In genomic region chr3:136624894-136625815, GRCh38 we compare ENCODE assay signal across 13 cellular contexts.
A peak's percentile ranks its signal among the peaks of the same experiment; 100 is the strongest.
DNase-seq lines count a peak whose midpoint lies in the region; ATAC-seq and TF ChIP-seq lines count a peak whose summit lies in the region.
"Had no signal": no experiment of that assay in that cellular context is flagged by ENCODE, and none has a peak within 500 bp of the region (broad histone marks: within the 10 kb centered on the region; RNA-seq: fewer than 3 reads in every experiment).

No MANE protein-coding gene starts in this region.

- no peaks in the 10 kb centered on the region for H3K27me3 Mint-ChIP-seq in CD4-positive, alpha-beta memory T cell
- H3K27me3 Mint-ChIP-seq: CD4-positive, alpha-beta T cell; natural killer cell treated with Interleukin-12 subunit alpha and Interleukin-12 subunit beta and Interleukin-15 and Interleukin-18, amount 100 ng/mL, for 72 hours had no signal

- H3K27ac ChIP-seq in CD4-positive, alpha-beta memory T cell (ENCODE audit: low read depth, low read length): no peak overlapping the region

- H3K4me3 Mint-ChIP-seq in CD4-positive, alpha-beta memory T cell: no peak overlapping the region
- H3K4me3 Mint-ChIP-seq: CD4-positive, alpha-beta T cell; natural killer cell treated with Interleukin-12 subunit alpha and Interleukin-12 subunit beta and Interleukin-15 and Interleukin-18, amount 100 ng/mL, for 72 hours had no signal

- DNase-seq in Daoy (ENCODE audit: low read depth) (peak; percentile 21), M059J (ENCODE audit: low read depth) (peak; percentile 81), dermis blood vessel endothelial cell (peak; percentile 34), mucosa of descending colon (peak in 1 of 3 donors; percentile 67), NCI-H345 treated with DMSO at 0.1 percent for 48 hours (lab: John Stamatoyannopoulos, UW; ENCODE audit: unreplicated experiment) (no peak)
- DNase-seq in activated CD8-positive, alpha-beta memory T cell treated with anti-CD3 and anti-CD28 coated beads, Interleukin-2, amount 50 U/mL, for 48 hours: no peak
- no peak for DNase-seq in CD4-positive, alpha-beta memory T cell
- DNase-seq: activated effector memory CD4-positive, alpha-beta T cell treated with anti-CD3 and anti-CD28 coated beads, Interleukin-2, amount 50 U/mL, for 16 hours; CD4-positive, alpha-beta T cell; erythroblast; NCI-H2081 had no signal

- intact Hi-C loops in mucosa of descending colon (cut with DNase I, micrococcal nuclease): no loop called here
- intact Hi-C loops in CD4-positive, alpha-beta memory T cell (cut with micrococcal nuclease): no loop called here

- peaks cover 17 to 40% (median 22%) of the 10 kb centered on the region in 4 donors for H3K4me1 Mint-ChIP-seq in CD4-positive, alpha-beta memory T cell

- H3K9me3 Mint-ChIP-seq in CD4-positive, alpha-beta memory T cell: peaks cover 0 to 2% (median 0%) of the 10 kb centered on the region in 8 donors

- H3K36me3 Mint-ChIP-seq in CD4-positive, alpha-beta memory T cell: peaks cover 34 to 54% of the 10 kb centered on the region in 2 donors

- H3K36me3 ChIP-seq in mucosa of descending colon (ENCODE audit: low read depth): no peaks in the 10 kb centered on the region
- H3K36me3 ChIP-seq in CD4-positive, alpha-beta memory T cell (ENCODE audit: insufficient read depth, low read length): no peaks in the 10 kb centered on the region

- H3K27ac Mint-ChIP-seq in CD4-positive, alpha-beta memory T cell: peak overlapping the region in 1 of 7 donors; percentile 37
- H3K27ac Mint-ChIP-seq: CD4-positive, alpha-beta T cell; natural killer cell treated with Interleukin-12 subunit alpha and Interleukin-12 subunit beta and Interleukin-15 and Interleukin-18, amount 100 ng/mL, for 72 hours had no signal

- peaks cover 12% of the 10 kb centered on the region for H3K4me1 ChIP-seq in mucosa of descending colon (ENCODE audit: low read depth)
- no peaks in the 10 kb centered on the region for H3K4me1 ChIP-seq in CD4-positive, alpha-beta memory T cell (ENCODE audit: insufficient read depth, low read length)

- POLR2A ChIA-PET in CD4-positive, alpha-beta memory T cell (lab: Charles Lee; ENCODE audit: partially characterized antibody): no interaction called here

- no peak for TF ChIP-seq CTCF in mucosa of descending colon (IDR thresholded peaks at IDR 0.05)

- H3K27me3 ChIP-seq in CD4-positive, alpha-beta memory T cell (ENCODE audit: insufficient read depth, low read length): no peaks in the 10 kb centered on the region

- CTCF ChIA-PET in CD4-positive, alpha-beta memory T cell (lab: Charles Lee; ENCODE audit: partially characterized antibody): interaction anchor here (0.9 to 1.2 kb wide), 2 partner anchors 9 to 127 kb away, joined by 3 read pairs; partner anchors contain the start of gene STAG1

- ATAC-seq in mucosa of descending colon (peak; percentile 96), HG03521 (IDR thresholded peaks at IDR 0.05; ENCODE audit: unreplicated experiment) (no peak)
- ATAC-seq: natural killer cell treated with Interleukin-12 subunit alpha and Interleukin-12 subunit beta and Interleukin-15 and Interleukin-18, amount 100 ng/mL, for 72 hours had no signal

- H3K9me3 ChIP-seq in mucosa of descending colon: no peaks in the 10 kb centered on the region
- no peaks in the 10 kb centered on the region for H3K9me3 ChIP-seq in CD4-positive, alpha-beta memory T cell (ENCODE audit: control insufficient read depth in 1 of 2, low read length in 2 of 2)

- H3K4me3 ChIP-seq in mucosa of descending colon: no peak overlapping the region
- no peak overlapping the region for H3K4me3 ChIP-seq in CD4-positive, alpha-beta memory T cell (ENCODE audit: low read length in 2 of 2)

Comparison
In these comparisons a context has a peak if more than half of its experiments do, and no peak if none do; other contexts are left out.
1. DNase-seq: peak in Daoy (single experiment), M059J (single experiment) and dermis blood vessel endothelial cell (single experiment); none in activated CD8-positive, alpha-beta memory T cell treated with anti-CD3 and anti-CD28 coated beads, Interleukin-2, amount 50 U/mL, for 48 hours (single experiment), NCI-H345 treated with DMSO at 0.1 percent for 48 hours (single experiment) and CD4-positive, alpha-beta memory T cell (0 of 5).